In the genomic region with DNA sequence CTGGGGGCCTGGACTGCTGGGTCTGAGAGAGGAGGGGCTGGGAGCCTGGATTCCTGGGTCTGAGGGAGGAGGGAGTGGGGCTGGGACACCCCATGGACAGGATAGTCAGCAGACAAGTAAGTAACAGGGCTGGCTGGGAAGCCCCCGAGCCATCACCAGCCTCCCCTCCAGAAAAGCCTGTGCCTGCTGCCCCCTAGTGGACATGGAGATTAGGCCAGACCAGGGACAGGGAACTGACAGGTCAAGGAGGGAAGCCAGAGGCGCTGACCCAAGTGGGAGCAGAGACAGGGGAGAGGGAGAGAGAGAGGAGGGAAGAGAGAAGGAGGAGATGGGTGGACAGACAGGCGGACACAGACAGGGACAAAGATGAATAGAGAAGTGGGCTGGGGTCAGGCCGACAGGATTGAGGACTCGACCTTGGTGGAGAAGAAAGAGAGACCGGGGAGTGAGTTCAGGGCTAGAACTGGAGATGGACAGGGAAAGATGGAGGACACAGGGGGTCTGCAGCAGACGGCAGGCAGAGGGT, we compare ENCODE assay signal across 8 cellular contexts. TPM values are rescaled to one million over a fixed set of nuclear protein-coding genes. Genes with fewer than 3 reads are reported as not detected.
DNase-seq lines count a peak whose midpoint lies in the region; ATAC-seq and TF ChIP-seq lines count a peak whose summit lies in the region.

No MANE protein-coding gene starts in this region.

- TF ChIP-seq POLR2A in HCT116 (IDR thresholded peaks at IDR 0.05; ENCODE audit: borderline replicate concordance, extremely low read depth, insufficient read depth, insufficient read length): no peak

- H3K36me3 ChIP-seq in HCT116 (ENCODE audit: control insufficient read depth in 1 of 2, insufficient read depth in 2 of 2, low read length in 2 of 2) (no peaks in the 10 kb centered on the region), NT2/D1 (ENCODE audit: insufficient read depth, insufficient read length, low read length) (no peaks in the 10 kb centered on the region)
- H3K36me3 ChIP-seq in naive thymus-derived CD4-positive, alpha-beta T cell (ENCODE audit: control insufficient read depth in 2 of 3, insufficient read depth in 3 of 3, low read length in 3 of 3): no peaks in the 10 kb centered on the region

- H3K4me3 ChIP-seq in HCT116 (replicated peaks in 1 of 2; ENCODE audit: low read depth in 1 of 2, low read length in 2 of 2) (no peak overlapping the region), NT2/D1 (ENCODE audit: insufficient read length, low read depth) (no peak overlapping the region)
- no peak overlapping the region for H3K4me3 ChIP-seq in naive thymus-derived CD4-positive, alpha-beta T cell (ENCODE audit: low read length)

- H3K27me3 Mint-ChIP-seq in naive thymus-derived CD4-positive, alpha-beta T cell: peaks cover 0 to 24% (median 0%) of the 10 kb centered on the region in 5 donors
- H3K27me3 Mint-ChIP-seq in stimulated activated naive CD8-positive, alpha-beta T cell treated with anti-CD3 and anti-CD28 coated beads, Interleukin-15, amount 100 ng/mL, for 72 hours: peaks cover 18% of the 10 kb centered on the region

- no peaks in the 10 kb centered on the region for H3K79me2 ChIP-seq in HCT116 (ENCODE audit: insufficient read depth, low read length)

- no peaks in the 10 kb centered on the region; the same call in 1 of the 2 replicates for H3K27me3 ChIP-seq in HCT116 (ENCODE audit: insufficient read depth, low read length)
- peaks cover 64% of the 10 kb centered on the region for H3K27me3 ChIP-seq in NT2/D1 (ENCODE audit: insufficient read depth, insufficient read length)
- H3K27me3 ChIP-seq in naive thymus-derived CD4-positive, alpha-beta T cell (ENCODE audit: control insufficient read depth in 2 of 2, insufficient read depth in 2 of 2, low read length in 2 of 2): peaks cover 0 to 4% of the 10 kb centered on the region in 2 donors

- ATAC-seq in HCT116 (peak; percentile 90), HG02870 (IDR thresholded peaks at IDR 0.05; ENCODE audit: unreplicated experiment) (no peak)
- ATAC-seq in naive thymus-derived CD4-positive, alpha-beta T cell: peak; percentile 83
- peak; percentile 84 for ATAC-seq in stimulated activated naive CD8-positive, alpha-beta T cell treated with anti-CD3 and anti-CD28 coated beads, Interleukin-15, amount 100 ng/mL, for 72 hours

- no peaks in the 10 kb centered on the region for H3K9me2 ChIP-seq in HCT116 (ENCODE audit: insufficient read depth)

- POLR2A ChIA-PET in HCT116 (lab: Charles Lee): no interaction called here
- POLR2A ChIA-PET in naive thymus-derived CD4-positive, alpha-beta T cell (lab: Charles Lee): interaction anchor here (1.0 to 1.3 kb wide), 6 partner anchors 10 to 74 kb away, joined by 3 to 7 read pairs (median 5); no protein-coding TSS in a partner anchor

- peaks cover 37 to 63% (median 48%) of the 10 kb centered on the region in 7 donors for H3K4me1 Mint-ChIP-seq in naive thymus-derived CD4-positive, alpha-beta T cell
- peaks cover 69% of the 10 kb centered on the region for H3K4me1 Mint-ChIP-seq in stimulated activated naive CD8-positive, alpha-beta T cell treated with anti-CD3 and anti-CD28 coated beads, Interleukin-15, amount 100 ng/mL, for 72 hours

- no peaks in the 10 kb centered on the region for H3K36me3 Mint-ChIP-seq in naive thymus-derived CD4-positive, alpha-beta T cell

- H3K4me2 ChIP-seq in HCT116 (ENCODE audit: low read length): no peak overlapping the region

- H3K9ac ChIP-seq in HCT116 (ENCODE audit: low read length) (no peak overlapping the region), NT2/D1 (ENCODE audit: insufficient read length, low read depth) (no peak overlapping the region)

- no peaks in the 10 kb centered on the region for H3K9me3 Mint-ChIP-seq in naive thymus-derived CD4-positive, alpha-beta T cell
- H3K9me3 Mint-ChIP-seq in stimulated activated naive CD8-positive, alpha-beta T cell treated with anti-CD3 and anti-CD28 coated beads, Interleukin-15, amount 100 ng/mL, for 72 hours: no peaks in the 10 kb centered on the region

- peak; percentile 82 to 97 (median 93) for TF ChIP-seq CTCF in HCT116 (IDR thresholded peaks at IDR 0.05 in 2 of 3, conservative IDR thresholded peaks at IDR 0.05 in 1 of 3; ENCODE audit: borderline replicate concordance in 1 of 3, insufficient read depth in 1 of 3, low read depth in 2 of 3, low read length in 2 of 3)

- peak; percentile 75 for DNase-seq in CD1c-positive myeloid dendritic cell (ENCODE audit: extremely low spot score)
- peak; percentile 43 for DNase-seq in HCT116 (ENCODE audit: low read depth, low spot score)
- peak; percentile 46 for DNase-seq in NT2/D1 (ENCODE audit: low read depth, low spot score)
- peak; percentile 66 for DNase-seq in activated CD8-positive, alpha-beta memory T cell treated with anti-CD3 and anti-CD28 coated beads, Interleukin-2, amount 50 U/mL, for 1 hour (ENCODE audit: extremely low read depth)
- DNase-seq in epidermal melanocyte (ENCODE audit: insufficient read length, low spot score): peak; percentile 92
- peak; percentile 47 to 78 (median 67) for DNase-seq in naive thymus-derived CD4-positive, alpha-beta T cell
- peak; percentile 77 to 86 for DNase-seq in stimulated activated naive CD8-positive, alpha-beta T cell treated with anti-CD3 and anti-CD28 coated beads, Interleukin-15, amount 100 ng/mL, for 72 hours

- intact Hi-C loops in HCT116 (cut with micrococcal nuclease): no loop called here
- intact Hi-C loops in naive thymus-derived CD4-positive, alpha-beta T cell (cut with micrococcal nuclease): loop anchor here (1.0 to 2.0 kb wide), 7 partner anchors 16 to 76 kb away; a partner anchor contains a TSS

- BruUV-seq in HCT116 (replicated peaks; lab: Mats Ljungman, UMichigan): no TSS peak

- CTCF ChIA-PET in HCT116 (lab: Charles Lee): interaction anchor here (0.7 kb wide), 1 partner anchor 62 kb away, joined by 3 read pairs; no protein-coding TSS in a partner anchor
- CTCF ChIA-PET in naive thymus-derived CD4-positive, alpha-beta T cell (lab: Charles Lee): interaction anchor here (0.6 to 1.9 kb wide), 6 partner anchors 15 to 63 kb away, joined by 3 to 13 read pairs (median 4); no protein-coding TSS in a partner anchor

- no peaks in the 10 kb centered on the region for H4K20me1 ChIP-seq in HCT116 (ENCODE audit: insufficient read depth)

- no peaks in the 10 kb centered on the region for H3K9me3 ChIP-seq in HCT116 (ENCODE audit: control insufficient read depth in 1 of 2, insufficient read depth in 1 of 2, low read depth in 1 of 2, low read length in 2 of 2)
- H3K9me3 ChIP-seq in NT2/D1 (ENCODE audit: insufficient read depth, low read length): no peaks in the 10 kb centered on the region
- no peaks in the 10 kb centered on the region for H3K9me3 ChIP-seq in naive thymus-derived CD4-positive, alpha-beta T cell (ENCODE audit: control insufficient read depth in 2 of 3, low read length in 3 of 3)

- H3K4me3 Mint-ChIP-seq in naive thymus-derived CD4-positive, alpha-beta T cell: peak overlapping the region in 4 of 10 donors; percentile 30 to 66 (median 33)
- peak overlapping the region; percentile 5 to 35 for H3K4me3 Mint-ChIP-seq in stimulated activated naive CD8-positive, alpha-beta T cell treated with anti-CD3 and anti-CD28 coated beads, Interleukin-15, amount 100 ng/mL, for 72 hours

- H3K27ac ChIP-seq in HCT116 (ENCODE audit: low read depth, low read length): no peak overlapping the region
- peak overlapping the region; percentile 40 for H3K27ac ChIP-seq in naive thymus-derived CD4-positive, alpha-beta T cell (ENCODE audit: low read depth, low read length)

- H3K4me1 ChIP-seq in HCT116 (ENCODE audit: control insufficient read depth in 1 of 2, insufficient read depth in 2 of 2, low read length in 2 of 2) (peaks cover 6 to 20% of the 10 kb centered on the region in 2 experiments; a peak in 3 of 4 replicates), NT2/D1 (ENCODE audit: insufficient read depth, insufficient read length) (peaks cover 9% of the 10 kb centered on the region)
- peaks cover 26 to 29% of the 10 kb centered on the region in 2 donors for H3K4me1 ChIP-seq in naive thymus-derived CD4-positive, alpha-beta T cell (ENCODE audit: control insufficient read depth in 2 of 2, insufficient read depth in 2 of 2, low read length in 2 of 2)

- RAD21 ChIA-PET in HCT116 (lab: Charles Lee; ENCODE audit: low non-redundant PET in 1 of 2, low total read pairs in 2 of 2, uncharacterized antibody in 2 of 2, unreplicated experiment in 2 of 2): no interaction called here

- peak; percentile 86 for TF ChIP-seq RAD21 in HCT116 (IDR thresholded peaks at IDR 0.05; ENCODE audit: low read depth)

- H3K27ac Mint-ChIP-seq in naive thymus-derived CD4-positive, alpha-beta T cell: peak overlapping the region; percentile 46 to 88 (median 81)
- H3K27ac Mint-ChIP-seq in stimulated activated naive CD8-positive, alpha-beta T cell treated with anti-CD3 and anti-CD28 coated beads, Interleukin-15, amount 100 ng/mL, for 72 hours: peak overlapping the region in 1 of 2 donors; percentile 59

- no peak overlapping the region for H2AFZ ChIP-seq in HCT116 (ENCODE audit: low read depth, low read length, poor library complexity, severe bottlenecking)

TF ChIP-seq in HCT116, 20 proteins besides CTCF, POLR2A, EP300 and RAD21:
- no peak for TF ChIP-seq EZH2 (IDR thresholded peaks at IDR 0.05)

RNA-seq across cellular contexts. Expression of a gene that starts 6.7 kb away (rescaled TPM):
- total RNA-seq in HCT116 (2021; ENCODE audit: unreplicated experiment): 0.79 TPM
- polyA plus RNA-seq in HCT116 (2012): 0.67 and 0.70 TPM in 2 replicates
- 10 to 100 TPM in 2 of 5 experiments, 1 to 10 TPM in 3; 3.0 to 15.0 (median 8.0) TPM for total RNA-seq in naive thymus-derived CD4-positive, alpha-beta T cell
- not detected for polyA plus RNA-seq in naive thymus-derived CD4-positive, alpha-beta T cell

RNA-seq across cellular contexts. Expression of a gene that starts 24.2 kb away (rescaled TPM):
- total RNA-seq in HCT116 (2021; ENCODE audit: unreplicated experiment): 66.3 TPM
- 76.3 and 91.9 TPM in 2 replicates for polyA plus RNA-seq in HCT116 (2012)
- total RNA-seq in naive thymus-derived CD4-positive, alpha-beta T cell: 10 to 100 TPM; 70.4 to 90.9 (median 78.1) TPM
- polyA plus RNA-seq in naive thymus-derived CD4-positive, alpha-beta T cell: 100 to 1,000 TPM; 171 to 187 TPM

RNA-seq across cellular contexts. Expression of a gene that starts 51.9 kb away (rescaled TPM):
- 110 TPM for total RNA-seq in HCT116 (2021; ENCODE audit: unreplicated experiment)
- polyA plus RNA-seq in HCT116 (2012): 87.0 and 88.9 TPM in 2 replicates
- total RNA-seq in naive thymus-derived CD4-positive, alpha-beta T cell: 1,000 to 10,000 TPM in 4 of 5 experiments, 100 to 1,000 TPM in 1; 662 to 1,236 (median 1,141) TPM
- 100 to 1,000 TPM; 184 to 367 TPM for polyA plus RNA-seq in naive thymus-derived CD4-positive, alpha-beta T cell

RNA-seq across cellular contexts. Expression of a gene that starts 57.8 kb away (rescaled TPM):
- 0.69 TPM for total RNA-seq in HCT116 (2021; ENCODE audit: unreplicated experiment)
- polyA plus RNA-seq in HCT116 (2012): 0.10 and 0.40 TPM in 2 replicates
- 10 to 100 TPM in 1 of 5 experiments, 1 to 10 TPM in 4; 2.6 to 27.9 (median 2.8) TPM for total RNA-seq in naive thymus-derived CD4-positive, alpha-beta T cell
- 10 to 100 TPM in 1 of 2 donors, 1 to 10 TPM in 1; 9.6 to 16.8 TPM for polyA plus RNA-seq in naive thymus-derived CD4-positive, alpha-beta T cell

RNA-seq across cellular contexts. Expression of a gene that starts 59.1 kb away (rescaled TPM):
- total RNA-seq in HCT116 (2021; ENCODE audit: unreplicated experiment): 34.7 TPM
- 30.8 and 34.9 TPM in 2 replicates for polyA plus RNA-seq in HCT116 (2012)
- 1 to 10 TPM; 1.3 to 5.0 (median 2.9) TPM for total RNA-seq in naive thymus-derived CD4-positive, alpha-beta T cell
- 1 to 10 TPM in 1 of 2 donors, under 1 TPM in 1; 0.54 to 2.7 TPM for polyA plus RNA-seq in naive thymus-derived CD4-positive, alpha-beta T cell
